Comparison of ENCODE assay signal across 1 cellular context in genomic region chr5:1462358-1462757, GRCh38.
TF ChIP-seq lines count a peak whose summit lies in the region.

No MANE protein-coding gene starts in this region.

TF ChIP-seq in GM12878, 131 proteins besides CTCF, POLR2A, EP300 and RAD21 (continued from another document):
- TF ChIP-seq PBX3 (IDR thresholded peaks at IDR 0.05; ENCODE audit: insufficient replicate concordance, low read depth, low read length) (no peak), ZNF592 (IDR thresholded peaks at IDR 0.05) (no peak), CREM (IDR thresholded peaks at IDR 0.05; ENCODE audit: low read depth) (no peak), POU2F2 (IDR thresholded peaks at IDR 0.05; ENCODE audit: borderline replicate concordance, low read depth, low read length) (no peak), USF1 (IDR thresholded peaks at IDR 0.05; ENCODE audit: borderline replicate concordance, extremely low read length, insufficient read depth, low read depth, low read length) (no peak), BACH1 (IDR thresholded peaks at IDR 0.05; ENCODE audit: borderline replicate concordance) (no peak), JUND (IDR thresholded peaks at IDR 0.05; ENCODE audit: low read depth, low read length) (no peak), ZNF207 (IDR thresholded peaks at IDR 0.05; ENCODE audit: borderline replicate concordance) (no peak), ZSCAN29 (IDR thresholded peaks at IDR 0.05) (no peak)
- TF ChIP-seq, protein P1, sequence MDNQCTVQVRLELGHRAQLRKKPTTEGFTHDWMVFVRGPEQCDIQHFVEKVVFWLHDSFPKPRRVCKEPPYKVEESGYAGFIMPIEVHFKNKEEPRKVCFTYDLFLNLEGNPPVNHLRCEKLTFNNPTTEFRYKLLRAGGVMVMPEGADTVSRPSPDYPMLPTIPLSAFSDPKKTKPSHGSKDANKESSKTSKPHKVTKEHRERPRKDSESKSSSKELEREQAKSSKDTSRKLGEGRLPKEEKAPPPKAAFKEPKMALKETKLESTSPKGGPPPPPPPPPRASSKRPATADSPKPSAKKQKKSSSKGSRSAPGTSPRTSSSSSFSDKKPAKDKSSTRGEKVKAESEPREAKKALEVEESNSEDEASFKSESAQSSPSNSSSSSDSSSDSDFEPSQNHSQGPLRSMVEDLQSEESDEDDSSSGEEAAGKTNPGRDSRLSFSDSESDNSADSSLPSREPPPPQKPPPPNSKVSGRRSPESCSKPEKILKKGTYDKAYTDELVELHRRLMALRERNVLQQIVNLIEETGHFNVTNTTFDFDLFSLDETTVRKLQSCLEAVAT (IDR thresholded peaks at IDR 0.05), result no peak
TF ChIP-seq in GM12878: peak in this region for 0.
